Comparison of ENCODE assay signal across 13 cellular contexts in the genomic region with DNA sequence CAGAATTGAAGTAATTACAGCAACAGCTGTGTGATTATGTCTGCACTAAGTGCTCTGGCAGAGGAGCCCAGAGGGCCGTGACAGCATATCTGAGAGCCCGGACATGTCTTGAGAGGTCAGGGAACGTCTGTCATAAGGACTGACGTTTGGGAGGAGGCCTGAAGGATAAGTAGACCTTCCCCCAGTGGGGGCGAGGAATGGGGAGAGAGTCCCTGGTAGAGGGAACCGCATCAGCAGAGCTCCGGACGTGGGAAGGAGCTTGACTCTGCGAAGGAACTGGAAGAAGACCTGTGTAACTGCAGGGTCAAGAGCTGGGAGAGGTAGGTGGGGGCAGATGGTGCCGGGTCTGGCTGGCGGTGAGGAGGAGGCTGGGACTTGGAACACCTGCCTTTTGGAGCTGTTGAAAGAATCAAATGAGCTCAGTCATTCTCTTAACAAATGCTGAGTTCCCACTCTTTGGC.
DNase-seq lines count a peak whose midpoint lies in the region; ATAC-seq, FAIRE-seq and TF ChIP-seq lines count a peak whose summit lies in the region.
"Had no signal": no experiment of that assay in that cellular context is flagged by ENCODE, and none has a peak within 500 bp of the region (broad histone marks: within the 10 kb centered on the region; RNA-seq: fewer than 3 reads in every experiment).

No MANE protein-coding gene starts in this region.

- peaks cover 50% of the 10 kb centered on the region for H3K4me1 Mint-ChIP-seq in brain

- peaks cover 0 to 11% (median 0%) of the 10 kb centered on the region in 3 donors for H3K4me1 ChIP-seq in pancreas

- DNase-seq in NCI-H187 (lab: John Stamatoyannopoulos, UW): peak; percentile 22 to 39
- DNase-seq in NCI-H187 treated with DMSO at 0.1 percent for 48 hours (lab: John Stamatoyannopoulos, UW): no peak
- peak; percentile 59 for DNase-seq in NCI-H2107 treated with DMSO at 0.1 percent for 48 hours (lab: John Stamatoyannopoulos, UW; ENCODE audit: unreplicated experiment)
- peak in 3 of 6 donors; percentile 27 to 47 (median 41) for DNase-seq in pancreas
- DNase-seq in HuH-7 (ENCODE audit: low spot score): no peak
- DNase-seq in LoVo (ENCODE audit: low spot score): no peak
- DNase-seq in ACHN: no peak
- DNase-seq: esophagus squamous epithelium; NCI-H2029; SIG-M5; stimulated activated CD4-positive, alpha-beta T cell treated with anti-CD3 and anti-CD28 coated beads, Interleukin-2, amount 100 ng/mL, for 24 hours had no signal

- H3K36me3 ChIP-seq in pancreas: no peaks in the 10 kb centered on the region

- H3K27me3 Mint-ChIP-seq in brain: peaks cover 4% of the 10 kb centered on the region
- H3K27me3 Mint-ChIP-seq: central memory CD8-positive, alpha-beta T cell had no signal

- H3K27ac ChIP-seq in pancreas: peak overlapping the region in 1 of 4 donors; percentile 28
- H3K27ac ChIP-seq: esophagus squamous epithelium had no signal

- H3K27ac Mint-ChIP-seq in brain: peak overlapping the region; percentile 35 to 91 (median 88)

- peak overlapping the region in 1 of 5 experiments; percentile 26 for H3K4me3 Mint-ChIP-seq in brain
- H3K4me3 Mint-ChIP-seq: central memory CD8-positive, alpha-beta T cell had no signal

- H3K9me3 Mint-ChIP-seq in brain: peaks cover 4 to 5% (median 4%) of the 10 kb centered on the region in 5 experiments
- H3K9me3 Mint-ChIP-seq: central memory CD8-positive, alpha-beta T cell had no signal

- FAIRE-seq in pancreas (lab: Jason Lieb, UNC): no peak

- WGBS in pancreas, 2 donors: 44 to 48% methylated on average over 11 of the region's 11 CpGs

- no peak for TF ChIP-seq CTCF in brain (conservative IDR thresholded peaks at IDR 0.05)
- TF ChIP-seq CTCF in pancreas (IDR thresholded peaks at IDR 0.05): no peak

- H3K27me3 ChIP-seq in pancreas: no peaks in the 10 kb centered on the region
- H3K27me3 ChIP-seq: esophagus squamous epithelium had no signal

- H3K36me3 Mint-ChIP-seq in brain: peaks cover 5% of the 10 kb centered on the region

- no peak overlapping the region for H3K4me3 ChIP-seq in pancreas
- H3K4me3 ChIP-seq: esophagus squamous epithelium had no signal

- in situ Hi-C loops in ACHN (cut with HindIII; ENCODE audit: low pct_ligation_motif_present, low pct_unique_long_range_greater_than_20kb, low sequenced_read_pairs): no loop called here

- no peaks in the 10 kb centered on the region for H3K9me3 ChIP-seq in pancreas
- H3K9me3 ChIP-seq: esophagus squamous epithelium had no signal

- ATAC-seq in pancreas: peak; percentile 62 to 78 (median 70)

- intact Hi-C loops in pancreas (cut with DNase I): no loop called here

Comparison
In these comparisons a context has a peak if more than half of its experiments do, and no peak if none do; other contexts are left out.
1. DNase-seq: peak in NCI-H187 (2 of 2) and NCI-H2107 treated with DMSO at 0.1 percent for 48 hours (single experiment); none in NCI-H187 treated with DMSO at 0.1 percent for 48 hours (single experiment), HuH-7 (single experiment), LoVo (single experiment) and ACHN (single experiment).